ENCODE assay signal across 8 cellular contexts in genomic region chr1:179953974-179954493, GRCh38. TPM values are rescaled to one million over a fixed set of nuclear protein-coding genes. Genes with fewer than 3 reads are reported as not detected.
DNase-seq lines count a peak whose midpoint lies in the region; ATAC-seq and TF ChIP-seq lines count a peak whose summit lies in the region.

No MANE protein-coding gene starts in this region.

- H3K4me3 Mint-ChIP-seq in natural killer cell treated with Interleukin-12 subunit alpha and Interleukin-12 subunit beta and Interleukin-15 and Interleukin-18, amount 100 ng/mL, for 72 hours = peak overlapping the region; percentile 97

- H3K4me1 ChIP-seq in tibial nerve = peaks cover 0 to 40% (median 21%) of the 10 kb centered on the region in 4 donors

- no peaks in the 10 kb centered on the region for H3K27me3 Mint-ChIP-seq in natural killer cell treated with Interleukin-12 subunit alpha and Interleukin-12 subunit beta and Interleukin-15 and Interleukin-18, amount 100 ng/mL, for 72 hours

- H3K9me3 Mint-ChIP-seq in natural killer cell treated with Interleukin-12 subunit alpha and Interleukin-12 subunit beta and Interleukin-15 and Interleukin-18, amount 100 ng/mL, for 72 hours = peaks cover 5% of the 10 kb centered on the region

- WGBS in tibial nerve, 2 donors = 3 to 5% methylated on average over 19 of the region's 19 CpGs

- peak overlapping the region; percentile 85 to 97 (median 94) for H3K27ac ChIP-seq in tibial nerve

- peak overlapping the region; percentile 94 to 96 for H3K27ac Mint-ChIP-seq in natural killer cell treated with Interleukin-12 subunit alpha and Interleukin-12 subunit beta and Interleukin-15 and Interleukin-18, amount 100 ng/mL, for 72 hours

- no peak for TF ChIP-seq POLR2A in tibial nerve (IDR thresholded peaks at IDR 0.05)

- no peaks in the 10 kb centered on the region for H3K36me3 ChIP-seq in tibial nerve

- peak; percentile 29 for TF ChIP-seq CTCF in GM12865 (IDR thresholded peaks at IDR 0.05; ENCODE audit: insufficient read depth, low read depth, low read length, missing control alignments)
- TF ChIP-seq CTCF in epithelial cell of esophagus (IDR thresholded peaks at IDR 0.05; ENCODE audit: insufficient read depth, low read depth, low read length, missing control alignments) = peak; percentile 28
- no peak for TF ChIP-seq CTCF in tibial nerve (IDR thresholded peaks at IDR 0.05)

- H3K4me3 ChIP-seq in GM12865 (ENCODE audit: low read depth, low read length) = peak overlapping the region; percentile 75
- H3K4me3 ChIP-seq in epithelial cell of esophagus (ENCODE audit: low read length) = peak overlapping the region; percentile 82
- H3K4me3 ChIP-seq in tibial nerve = peak overlapping the region; percentile 75 to 99 (median 78)

- ATAC-seq in HG02840 (IDR thresholded peaks at IDR 0.05; ENCODE audit: low FRiP score, unreplicated experiment) = peak; percentile 17
- ATAC-seq in natural killer cell treated with Interleukin-12 subunit alpha and Interleukin-12 subunit beta and Interleukin-15 and Interleukin-18, amount 100 ng/mL, for 72 hours = peak; percentile 20 to 22

- no peak for TF ChIP-seq EP300 in tibial nerve (IDR thresholded peaks at IDR 0.05)

- no peaks in the 10 kb centered on the region for H3K36me3 Mint-ChIP-seq in natural killer cell treated with Interleukin-12 subunit alpha and Interleukin-12 subunit beta and Interleukin-15 and Interleukin-18, amount 100 ng/mL, for 72 hours

- DNase-seq in GM12865 (ENCODE audit: low read depth) (peak; percentile 78), NCI-H345 (lab: John Stamatoyannopoulos, UW) (peak; percentile 42), epithelial cell of esophagus (ENCODE audit: low read depth) (peak; percentile 59), tibial nerve (ENCODE audit: low spot score in 2 of 2) (peak in 1 of 2 donors; percentile 70)
- DNase-seq in activated CD4-positive, alpha-beta T cell treated with anti-CD3 and anti-CD28 coated beads, Interleukin-2, amount 50 U/mL, for 48 hours = peak; percentile 51 to 56
- DNase-seq in natural killer cell treated with Interleukin-12 subunit alpha and Interleukin-12 subunit beta and Interleukin-15 and Interleukin-18, amount 100 ng/mL, for 72 hours (ENCODE audit: low spot score) = peak; percentile 61
- no peak for DNase-seq in central memory CD4-positive, alpha-beta T cell

- no peaks in the 10 kb centered on the region for H3K27me3 ChIP-seq in tibial nerve

- peaks cover 32 to 48% of the 10 kb centered on the region in 2 donors for H3K4me1 Mint-ChIP-seq in natural killer cell treated with Interleukin-12 subunit alpha and Interleukin-12 subunit beta and Interleukin-15 and Interleukin-18, amount 100 ng/mL, for 72 hours (ENCODE audit: low read depth in 2 of 2)

- H3K9me3 ChIP-seq in tibial nerve = no peaks in the 10 kb centered on the region

RNA-seq across cellular contexts. Expression of gene CEP350, which starts 0.6 kb away (rescaled TPM):
- total RNA-seq in natural killer cell treated with Interleukin-12 subunit alpha and Interleukin-12 subunit beta and Interleukin-15 and Interleukin-18, amount 100 ng/mL, for 72 hours = 10 to 100 TPM; 70.0 to 72.6 TPM
- 100 to 1,000 TPM in 2 of 4 donors, 10 to 100 TPM in 2; 82.6 to 112 (median 94.9) TPM for total RNA-seq in tibial nerve

Comparison
In these comparisons a context has a peak if more than half of its experiments do, and no peak if none do; other contexts are left out.
1. CTCF ChIP-seq: peak in GM12865 (single experiment) and epithelial cell of esophagus (single experiment); none in tibial nerve (0 of 5).
2. Peak in every context shown above with its lines, with median percentiles within 50 percentile points of each other: H3K4me3 ChIP-seq.